Comparison of ENCODE assay signal across 30 cellular contexts in the genomic region with DNA sequence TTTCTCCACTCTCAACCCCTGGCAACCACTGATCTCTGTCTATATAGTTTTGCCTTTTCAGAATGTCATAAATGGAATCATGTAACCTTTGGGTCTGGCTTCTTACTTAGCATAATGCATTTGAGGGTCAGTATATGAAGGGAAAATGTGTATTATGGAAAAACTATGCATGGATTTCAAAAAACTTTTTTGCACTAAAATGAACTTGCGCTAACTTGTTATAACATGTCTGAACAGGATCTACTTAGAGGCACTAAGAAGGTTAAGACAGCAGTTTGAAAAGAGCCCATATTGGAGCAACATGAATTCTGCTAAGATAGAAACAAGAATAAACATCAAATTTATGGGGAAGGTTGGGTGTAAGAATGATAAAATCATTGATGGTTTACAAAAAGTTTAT. TPM values are rescaled to one million over a fixed set of nuclear protein-coding genes. Genes with fewer than 3 reads are reported as not detected.
"Had no signal": no experiment of that assay in that cellular context is flagged by ENCODE, and none has a peak within 500 bp of the region (broad histone marks: within the 10 kb centered on the region; RNA-seq: fewer than 3 reads in every experiment).

No MANE protein-coding gene starts in this region.

- H3K27me3 ChIP-seq: left lung, neural progenitor cell, neutrophil, right atrium auricular region, right lobe of liver, stomach, testis, thyroid gland, transverse colon, upper lobe of left lung had no signal

- H3K9me3 Mint-ChIP-seq: immature natural killer cell, natural killer cell had no signal

- H3K4me2 ChIP-seq: neural progenitor cell, smooth muscle cell had no signal

- H3K27ac Mint-ChIP-seq: immature natural killer cell, mesothelial cell of epicardium, natural killer cell, nephron progenitor cell, neural progenitor cell had no signal

- H3K4me1 ChIP-seq: lower lobe of right lung, neural progenitor cell, parathyroid adenoma, psoas muscle, right atrium auricular region, stomach, testis, thyroid gland, transverse colon, upper lobe of left lung had no signal

- H3K27ac ChIP-seq: left lung, lower lobe of right lung, neural progenitor cell, parathyroid adenoma, psoas muscle, right atrium auricular region, right lobe of liver, stomach, testis, thyroid gland, transverse colon, upper lobe of left lung had no signal

- DNase-seq: hypothalamus; immature natural killer cell; kidney; left colon; left lung; lower lobe of right lung; mesendoderm; naive B cell; natural killer cell; nephron progenitor cell; occipital lobe; psoas muscle; right lobe of liver; stimulated activated CD4-positive, alpha-beta T cell treated with anti-CD3 and anti-CD28 coated beads, Interleukin-1b, Interleukin-23, amount 100 ng/mL, for 48 hours; stimulated activated CD4-positive, alpha-beta T cell treated with anti-CD3 and anti-CD28 coated beads, Interleukin-2, amount 100 ng/mL, for 48 hours; stimulated activated CD4-positive, alpha-beta T cell treated with anti-CD3 and anti-CD28 coated beads, Interleukin-4, amount 100 ng/mL, for 4 hours; stimulated activated CD8-positive, alpha-beta memory T cell treated with anti-CD3 and anti-CD28 coated beads, Interleukin-4, amount 100 ng/mL, for 48 hours; stimulated activated naive B cell treated with anti-CD40 and anti-IgM and Interleukin-4, amounts not matched to agents 10 μg/mL and 1 μg/mL and 100 μg/mL, for 72 hours; stimulated activated naive CD8-positive, alpha-beta T cell treated with anti-CD3 and anti-CD28 coated beads, Interleukin-15, Interleukin-2, amounts not matched to agents 100 U/mL and 50 U/mL, for 24 hours; stomach; testis; thyroid gland; transverse colon; upper lobe of left lung had no signal

- H3K4me1 Mint-ChIP-seq: mesothelial cell of epicardium, nephron progenitor cell, neural progenitor cell had no signal

- H3K4me3 ChIP-seq: left lung, lower lobe of right lung, neural progenitor cell, psoas muscle, right atrium auricular region, right lobe of liver, smooth muscle cell, stomach, testis, thyroid gland, transverse colon, upper lobe of left lung had no signal

- H3K27me3 Mint-ChIP-seq: naive B cell; stimulated activated naive B cell treated with anti-CD40 and anti-IgM and Interleukin-4, amounts not matched to agents 10 μg/mL and 1 μg/mL and 100 μg/mL, for 72 hours had no signal

- H2AFZ ChIP-seq: neural progenitor cell, parathyroid adenoma had no signal

- H3K36me3 ChIP-seq: neural progenitor cell had no signal

- H3K4me3 Mint-ChIP-seq: immature natural killer cell, mesothelial cell of epicardium, naive B cell, natural killer cell, nephron progenitor cell, neural progenitor cell had no signal

- ATAC-seq: left colon; left lung; lower lobe of right lung; natural killer cell; psoas muscle; stimulated activated naive CD8-positive, alpha-beta T cell treated with anti-CD3 and anti-CD28 coated beads, Interleukin-15, Interleukin-2, amounts not matched to agents 100 U/mL and 50 U/mL, for 24 hours had no signal

- H3K9me3 ChIP-seq: left lung, lower lobe of right lung, neutrophil, psoas muscle, right atrium auricular region, right lobe of liver, stomach, testis, thyroid gland, transverse colon, upper lobe of left lung had no signal

- H3K9ac ChIP-seq: neural progenitor cell, parathyroid adenoma had no signal

RNA-seq across cellular contexts. Expression of a gene that starts 56.9 kb away (rescaled TPM):
- total RNA-seq: right atrium auricular region, smooth muscle cell had no signal
